In the genomic region with DNA sequence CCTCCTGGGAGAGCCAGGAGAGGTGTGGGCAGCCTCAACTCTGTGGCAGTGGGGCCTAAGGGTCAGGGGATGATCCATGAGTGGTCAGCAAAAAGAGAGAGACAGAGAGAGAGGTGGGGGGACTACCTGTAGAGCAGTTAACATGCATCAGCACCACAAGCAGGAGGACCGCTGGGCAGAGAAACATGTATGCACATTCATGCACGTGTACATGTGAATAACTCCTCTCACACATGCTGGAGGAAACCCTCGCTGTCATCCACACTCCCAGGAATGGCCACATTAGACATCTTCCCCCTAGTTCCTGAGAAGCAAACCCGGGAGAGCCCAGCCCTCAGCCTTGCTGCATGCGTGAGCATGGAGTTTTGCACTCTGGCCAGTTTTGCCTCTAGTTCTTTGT, we compare ENCODE assay signal across 10 cellular contexts.
A peak's percentile ranks its signal among the peaks of the same experiment; 100 is the strongest.
DNase-seq lines count a peak whose midpoint lies in the region; ATAC-seq lines count a peak whose summit lies in the region.
"Had no signal": no experiment of that assay in that cellular context is flagged by ENCODE, and none has a peak within 500 bp of the region (broad histone marks: within the 10 kb centered on the region; RNA-seq: fewer than 3 reads in every experiment).

No MANE protein-coding gene starts in this region.

- H3K36me3 Mint-ChIP-seq in effector memory CD8-positive, alpha-beta T cell (ENCODE audit: insufficient read depth): peaks cover 4% of the 10 kb centered on the region

- in situ Hi-C loops in KBM-7 (cut with MboI; ENCODE audit: low pct_unique_long_range_greater_than_20kb, low sequenced_read_pairs): no loop called here

- peaks cover 21 to 26% of the 10 kb centered on the region in 2 donors for H3K4me1 Mint-ChIP-seq in effector memory CD8-positive, alpha-beta T cell (ENCODE audit: low read depth in 2 of 2)

- H3K27ac Mint-ChIP-seq in effector memory CD8-positive, alpha-beta T cell: peak overlapping the region; percentile 81 to 95

- ATAC-seq in GM19395 (IDR thresholded peaks at IDR 0.05; ENCODE audit: unreplicated experiment) (peak; percentile 34), HG03139 (IDR thresholded peaks at IDR 0.05; ENCODE audit: unreplicated experiment) (peak; percentile 9), HG02852 (IDR thresholded peaks at IDR 0.05; ENCODE audit: unreplicated experiment) (no peak), HG03460 (IDR thresholded peaks at IDR 0.05; ENCODE audit: unreplicated experiment) (no peak)
- peak; percentile 11 for ATAC-seq in effector memory CD8-positive, alpha-beta T cell (replicated peaks)

- DNase-seq in CD1c-positive myeloid dendritic cell (ENCODE audit: extremely low spot score) (peak; percentile 66), SK-N-DZ (ENCODE audit: low spot score) (no peak), KBM-7 (no peak)
- no peak for DNase-seq in effector memory CD8-positive, alpha-beta T cell
- DNase-seq: activated gamma-delta T cell, colonic mucosa had no signal

- no peaks in the 10 kb centered on the region for H3K9me3 Mint-ChIP-seq in effector memory CD8-positive, alpha-beta T cell

- H3K4me3 Mint-ChIP-seq in effector memory CD8-positive, alpha-beta T cell: peak overlapping the region; percentile 5 to 44

- H3K27me3 Mint-ChIP-seq in effector memory CD8-positive, alpha-beta T cell: no peaks in the 10 kb centered on the region

Comparison
In these comparisons a context has a peak if more than half of its experiments do, and no peak if none do; other contexts are left out.
1. ATAC-seq: peak in GM19395 (single experiment), HG03139 (single experiment) and effector memory CD8-positive, alpha-beta T cell (single experiment); none in HG02852 (single experiment) and HG03460 (single experiment).